Comparison of ENCODE assay signal across 19 cellular contexts in genomic region chr11:92916299-92916698, GRCh38. TPM values are rescaled to one million over a fixed set of nuclear protein-coding genes. Genes with fewer than 3 reads are reported as not detected.
A peak's percentile ranks its signal among the peaks of the same experiment; 100 is the strongest.
DNase-seq lines count a peak whose midpoint lies in the region; ATAC-seq, FAIRE-seq and TF ChIP-seq lines count a peak whose summit lies in the region.
"Had no signal": no experiment of that assay in that cellular context is flagged by ENCODE, and none has a peak within 500 bp of the region (broad histone marks: within the 10 kb centered on the region; RNA-seq: fewer than 3 reads in every experiment).

No MANE protein-coding gene starts in this region.

- no TSS peak for BruUV-seq in K562 (replicated peaks; lab: Mats Ljungman, UMichigan)

- no peak overlapping the region for H3K4me3 Mint-ChIP-seq in progenitor cell of endocrine pancreas (ENCODE audit: low read depth)
- H3K4me3 Mint-ChIP-seq: CD4-positive, alpha-beta T cell; GM23338; HFFc6 had no signal

- no peak for TF ChIP-seq POLR2A in K562 (conservative IDR thresholded peaks at IDR 0.05)

- TF ChIP-seq EP300 in K562 (IDR thresholded peaks at IDR 0.05; ENCODE audit: low read length), result no peak

- peak; percentile 21 for DNase-seq in BE2C
- peak; percentile 29 for DNase-seq in NCI-H69 (lab: John Stamatoyannopoulos, UW)
- DNase-seq in K562 (ENCODE audit: extremely low read depth in 1 of 4, low spot score in 3 of 4), result no peak
- no peak for DNase-seq in progenitor cell of endocrine pancreas (ENCODE audit: low spot score, unreplicated experiment)
- DNase-seq in COLO668 (lab: John Stamatoyannopoulos, UW; ENCODE audit: unreplicated experiment), result no peak
- no peak for DNase-seq in NCI-H226
- DNase-seq in RKO (ENCODE audit: low spot score), result no peak
- DNase-seq: 8988T; CD4-positive, alpha-beta T cell; DMS79 treated with DMSO at 0.1 percent for 48 hours; GF-D8; HCEC 1CT; HFFc6 had no signal

- H3K9me3 ChIP-seq in BE2C, result no peaks in the 10 kb centered on the region
- H3K9me3 ChIP-seq in K562 (replicated peaks; ENCODE audit: control insufficient read depth, insufficient read depth, low read depth, low read length), result no peaks in the 10 kb centered on the region

- no peaks in the 10 kb centered on the region for H3K79me2 ChIP-seq in K562 (ENCODE audit: control insufficient read depth, insufficient read depth, low read length)

- CTCF ChIA-PET in K562 (lab: Yijun Ruan, JAX; ENCODE audit: low intra/inter-chr PET ratio), result no interaction called here

- H3K27ac Mint-ChIP-seq in progenitor cell of endocrine pancreas, result peak overlapping the region; percentile 42
- H3K27ac Mint-ChIP-seq: CD4-positive, alpha-beta T cell; GM23338; HFFc6 had no signal

- no peak for TF ChIP-seq RAD21 in K562 (CRISPR knock-in tag; conservative IDR thresholded peaks at IDR 0.05 in 1 of 2, IDR thresholded peaks at IDR 0.05 in 1 of 2)

- H3K9me3 Mint-ChIP-seq in progenitor cell of endocrine pancreas (ENCODE audit: low read depth), result no peaks in the 10 kb centered on the region
- H3K9me3 Mint-ChIP-seq: CD4-positive, alpha-beta T cell; GM23338; HFFc6 had no signal

- H3K27ac ChIP-seq in K562 (ENCODE audit: extremely low read depth, low read depth, low read length), result no peak overlapping the region
- H3K27ac ChIP-seq: C4-2B, HL-60 had no signal

- no peaks in the 10 kb centered on the region for H3K27me3 Mint-ChIP-seq in progenitor cell of endocrine pancreas
- H3K27me3 Mint-ChIP-seq: CD4-positive, alpha-beta T cell had no signal

- in situ Hi-C loops in K562 (cut with MboI), result no loop called here

- POLR2A ChIA-PET in K562 (lab: Yijun Ruan, JAX), result no interaction called here

- no peak overlapping the region for H3K4me3 ChIP-seq in BE2C (ENCODE audit: low read depth, low read length)
- no peak overlapping the region for H3K4me3 ChIP-seq in K562
- H3K4me3 ChIP-seq: GM23338 had no signal

- no peaks in the 10 kb centered on the region for H3K9me1 ChIP-seq in K562 (ENCODE audit: control insufficient read depth, insufficient read depth, low read length)

- H3K4me2 ChIP-seq in K562 (ENCODE audit: insufficient read depth, low read length), result no peak overlapping the region
- H3K4me2 ChIP-seq: GM23338 had no signal

- 2% methylated on average over 4 of the region's 4 CpGs for WGBS in K562 (ENCODE audit: insufficient coverage, low coverage, missing lambda C conversion rate)

- ATAC-seq in K562, result no peak
- ATAC-seq: GM23338 had no signal

- FAIRE-seq in K562 (lab: Jason Lieb, UNC), result no peak
- FAIRE-seq: H54 had no signal

- H4K20me1 ChIP-seq in K562 (replicated peaks; ENCODE audit: control insufficient read depth, insufficient read depth, low read length), result no peaks in the 10 kb centered on the region

- H3K36me3 ChIP-seq in BE2C (no peaks in the 10 kb centered on the region), K562 (ENCODE audit: control insufficient read depth, insufficient read depth, low read length) (no peaks in the 10 kb centered on the region)

- peaks cover 15% of the 10 kb centered on the region for H3K4me1 ChIP-seq in BE2C
- H3K4me1 ChIP-seq in K562 (replicated peaks in 1 of 2; ENCODE audit: control insufficient read depth in 2 of 2, insufficient read depth in 2 of 2, low read length in 2 of 2), result peaks cover 0 to 5% of the 10 kb centered on the region in 2 experiments; a peak in 1 of 5 replicates

- H3K36me3 Mint-ChIP-seq in progenitor cell of endocrine pancreas (ENCODE audit: insufficient read depth), result no peaks in the 10 kb centered on the region

- no peak overlapping the region for H2AFZ ChIP-seq in K562 (ENCODE audit: low read depth, low read length)

- intact Hi-C loops in K562 (cut with micrococcal nuclease), result no loop called here

- H3K4me1 Mint-ChIP-seq in progenitor cell of endocrine pancreas (ENCODE audit: low read depth), result peaks cover 3% of the 10 kb centered on the region

- no peaks in the 10 kb centered on the region for H3K27me3 ChIP-seq in BE2C
- H3K27me3 ChIP-seq in K562 (ENCODE audit: control insufficient read depth in 2 of 2, insufficient read depth in 2 of 2, low read length in 2 of 2), result peaks cover 0 to 15% of the 10 kb centered on the region in 2 experiments; a peak in 2 of 5 replicates

- no peak overlapping the region for H3K9ac ChIP-seq in K562 (ENCODE audit: insufficient read depth in 1 of 2, low read depth in 2 of 2, low read length in 2 of 2)

- no peak for TF ChIP-seq CTCF in BE2C (IDR thresholded peaks at IDR 0.05; ENCODE audit: low read depth, low read length)
- TF ChIP-seq CTCF in K562 (IDR thresholded peaks at IDR 0.05 in 2 of 3, conservative IDR thresholded peaks at IDR 0.05 in 1 of 3; ENCODE audit: insufficient read depth in 2 of 3, low read depth in 1 of 3, low read length in 3 of 3), result no peak
- no peak for TF ChIP-seq CTCF in progenitor cell of endocrine pancreas (IDR thresholded peaks at IDR 0.05; ENCODE audit: unreplicated experiment)

TF ChIP-seq in K562, 482 proteins besides CTCF, POLR2A, EP300 and RAD21:
- no peak for TF ChIP-seq CHD4 (IDR thresholded peaks at IDR 0.05; ENCODE audit: insufficient read depth, insufficient replicate concordance, low read depth, low read length, poor library complexity, severe bottlenecking)
- peak; percentile 43 for TF ChIP-seq NFIC (IDR thresholded peaks at IDR 0.05)

RNA-seq across cellular contexts. Expression of gene MTNR1B, which starts 53.2 kb away (rescaled TPM):
- not detected for polyA plus RNA-seq in BE2C (2012; ENCODE audit: insufficient read depth, insufficient read length, low read depth)
- total RNA-seq in K562 (2011; cell fraction: chromatin; rRNA removed; ENCODE audit: low replicate concordance), result not detected in 2 replicates
- not detected in 2 replicates for total RNA-seq in K562 (2011; cell fraction: nucleolus; rRNA removed)
- total RNA-seq in K562 (2011; cell fraction: nucleoplasm; rRNA removed), result not detected in 2 replicates
- total RNA-seq in K562 (2014; rRNA removed) (not detected in 2 replicates), K562 (2014; rRNA removed; fragmentation: Illumina TruSeq; extraction: Trizol) (not detected in 2 replicates), K562 (2015; rRNA removed; fragmentation: Illumina TruSeq; extraction: Trizol) (not detected in 2 replicates), K562 (2021) (not detected in 2 replicates), progenitor cell of endocrine pancreas (not detected in 2 replicates)
- polyA plus RNA-seq in K562 (2011; rRNA removed) (not detected in 2 replicates), K562 (2014; fragmentation: Illumina TruSeq; extraction: Trizol) (not detected in 2 replicates), K562 (2014; fragmentation: Nextera tagmentation; extraction: Ambion mirVana) (not detected), K562 (2014; rRNA removed) (not detected in 2 replicates)
- polyA plus RNA-seq in K562 (2011; cell fraction: cytosol; rRNA removed), result not detected in 2 replicates
- polyA plus RNA-seq in K562 (2011; cell fraction: nucleus; rRNA removed), result not detected in 2 replicates
- not detected in 2 replicates for polyA plus RNA-seq in K562 (2012)
- not detected in 2 replicates for polyA minus RNA-seq in K562 (2011; rRNA and poly(A)+ RNA removed)
- polyA minus RNA-seq in K562 (2011; cell fraction: cytosol; rRNA and poly(A)+ RNA removed), result not detected in 2 replicates
- not detected in 2 replicates for polyA minus RNA-seq in K562 (2011; cell fraction: nucleus; rRNA and poly(A)+ RNA removed)
- total RNA-seq: CD4-positive, alpha-beta T cell; GM23338; HFFc6; HT1080 had no signal
- polyA plus RNA-seq: BJ, GM23338 had no signal

Comparison
In these comparisons a context has a peak if more than half of its experiments do, and no peak if none do; other contexts are left out.
1. DNase-seq: peak in BE2C (single experiment) and NCI-H69 (single experiment); none in K562 (0 of 4), progenitor cell of endocrine pancreas (single experiment), COLO668 (single experiment), NCI-H226 (single experiment) and RKO (single experiment).